Comparison of ENCODE assay signal across 13 cellular contexts in the genomic region with DNA sequence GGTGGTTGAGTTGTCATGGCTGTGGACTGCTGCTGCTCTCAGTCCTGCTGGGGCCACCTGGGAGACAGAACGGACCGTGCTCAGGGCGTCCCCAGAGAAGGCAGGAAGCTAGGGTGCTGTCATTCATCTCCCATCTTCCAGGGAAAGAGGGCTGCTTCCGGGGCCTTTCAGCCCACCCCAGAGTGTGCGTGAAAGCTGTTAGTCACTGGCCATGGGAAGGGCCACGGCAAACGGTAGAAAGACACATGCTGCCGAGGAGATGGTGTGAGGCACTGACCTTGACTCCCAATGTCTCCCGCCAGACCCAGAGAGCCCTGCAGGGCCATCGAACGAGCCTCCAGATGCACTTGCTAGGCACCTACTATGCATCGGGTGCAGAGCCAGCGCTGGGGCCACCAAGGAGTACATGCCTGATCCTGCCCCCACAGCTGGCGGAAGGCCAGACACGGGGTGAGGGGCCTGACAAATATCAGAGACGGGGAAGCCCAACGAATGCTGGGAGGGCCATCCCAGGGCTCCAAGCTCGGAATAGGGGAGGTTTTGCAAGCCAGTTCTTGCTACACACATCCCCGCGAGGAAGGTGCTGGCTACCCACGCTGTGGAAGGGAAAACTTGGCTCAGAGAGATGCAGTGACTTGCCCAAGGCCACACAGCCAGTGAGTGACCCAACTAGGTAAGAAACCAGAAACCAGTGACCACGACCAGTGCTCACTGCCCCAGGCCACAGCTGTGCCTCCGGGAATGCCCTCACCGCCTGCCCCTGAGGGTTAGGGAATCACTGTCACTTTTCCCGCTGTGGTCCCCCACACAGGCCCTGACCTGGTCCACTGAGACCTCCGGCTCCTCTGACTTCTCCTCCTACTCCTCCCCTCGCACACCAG. TPM values are rescaled to one million over a fixed set of nuclear protein-coding genes. Genes with fewer than 3 reads are reported as not detected.
DNase-seq lines count a peak whose midpoint lies in the region; ATAC-seq and TF ChIP-seq lines count a peak whose summit lies in the region.
"Had no signal": no experiment of that assay in that cellular context is flagged by ENCODE, and none has a peak within 500 bp of the region (broad histone marks: within the 10 kb centered on the region; RNA-seq: fewer than 3 reads in every experiment).

No MANE protein-coding gene starts in this region.

- H3K4me3 ChIP-seq in CD8-positive, alpha-beta T cell (ENCODE audit: low read depth, low read length) = no peak overlapping the region
- H3K4me3 ChIP-seq: coronary artery, PC-9 had no signal

- H4K8ac ChIP-seq in H9 (replicated peaks; ENCODE audit: insufficient read length, low read depth, low read length) = no peak overlapping the region

- no peaks in the 10 kb centered on the region for H3K23me2 ChIP-seq in H9 (ENCODE audit: insufficient read length, low read depth, low read length, poor library complexity, severe bottlenecking)

- no peaks in the 10 kb centered on the region for H4K20me1 ChIP-seq in H9 (ENCODE audit: control insufficient read depth, insufficient read depth, insufficient read length)

- WGBS in H9 (ENCODE audit: extremely low coverage, insufficient read length, low lambda C conversion rate) = no CpG with 5 or more reads among the region's 27 CpGs

- H3K36me3 Mint-ChIP-seq in CD8-positive, alpha-beta T cell = peaks cover 86% of the 10 kb centered on the region
- H3K36me3 Mint-ChIP-seq in H9 (ENCODE audit: insufficient read depth in 1 of 3, low read depth in 3 of 3) = no peaks in the 10 kb centered on the region
- peaks cover 45 to 75% of the 10 kb centered on the region in 2 donors for H3K36me3 Mint-ChIP-seq in activated naive CD4-positive, alpha-beta T cell treated with anti-CD3 and anti-CD28 coated beads, Interleukin-2, amount 50 U/mL, for 72 hours
- peaks cover 0 to 82% (median 24%) of the 10 kb centered on the region in 3 donors for H3K36me3 Mint-ChIP-seq in naive thymus-derived CD8-positive, alpha-beta T cell

- H3K4me2 ChIP-seq in H9 (ENCODE audit: insufficient read depth, insufficient read length, low read length) = no peak overlapping the region
- H3K4me2 ChIP-seq: PC-9 had no signal

- peak overlapping the region; percentile 100 for H3K27ac Mint-ChIP-seq in CD8-positive, alpha-beta T cell
- peak overlapping the region in 2 of 3 experiments; percentile 80 to 88; a peak in 3 of 7 replicates for H3K27ac Mint-ChIP-seq in H9
- peak overlapping the region; percentile 78 to 98 for H3K27ac Mint-ChIP-seq in activated naive CD4-positive, alpha-beta T cell treated with anti-CD3 and anti-CD28 coated beads, Interleukin-2, amount 50 U/mL, for 72 hours
- peak overlapping the region; percentile 97 to 100 (median 98) for H3K27ac Mint-ChIP-seq in naive thymus-derived CD8-positive, alpha-beta T cell

- peaks cover 98% of the 10 kb centered on the region for H3K4me1 ChIP-seq in CD8-positive, alpha-beta T cell (ENCODE audit: insufficient read depth, low read length)
- no peaks in the 10 kb centered on the region for H3K4me1 ChIP-seq in H9 (ENCODE audit: insufficient read depth, low read length)

- no peak overlapping the region for H2AK5ac ChIP-seq in H9 (ENCODE audit: insufficient read length, low read length)

- no peak overlapping the region for H2BK5ac ChIP-seq in H9 (ENCODE audit: insufficient read length, low read length)

- no peak overlapping the region for H3K14ac ChIP-seq in H9 (ENCODE audit: insufficient read depth, low read length)

- H3K9me3 Mint-ChIP-seq in CD8-positive, alpha-beta T cell = no peaks in the 10 kb centered on the region
- no peaks in the 10 kb centered on the region; a peak in 1 of 5 replicates for H3K9me3 Mint-ChIP-seq in H9
- H3K9me3 Mint-ChIP-seq in activated naive CD4-positive, alpha-beta T cell treated with anti-CD3 and anti-CD28 coated beads, Interleukin-2, amount 50 U/mL, for 72 hours = no peaks in the 10 kb centered on the region
- no peaks in the 10 kb centered on the region for H3K9me3 Mint-ChIP-seq in naive thymus-derived CD8-positive, alpha-beta T cell

- no peaks in the 10 kb centered on the region for H3K27me3 Mint-ChIP-seq in CD8-positive, alpha-beta T cell (ENCODE audit: low read depth)
- H3K27me3 Mint-ChIP-seq in H9 (ENCODE audit: low read depth) = peaks cover 13% of the 10 kb centered on the region
- no peaks in the 10 kb centered on the region for H3K27me3 Mint-ChIP-seq in naive thymus-derived CD8-positive, alpha-beta T cell

- POLR2A ChIA-PET in CD8-positive, alpha-beta T cell (lab: Charles Lee) = interaction anchor here (0.8 to 7.7 kb wide), 3 partner anchors 8 to 34 kb away, joined by 3 to 194 read pairs (median 5); a partner anchor contains a TSS
- POLR2A ChIA-PET in naive thymus-derived CD8-positive, alpha-beta T cell (lab: Charles Lee) = interaction anchor here (0.6 to 27.3 kb wide), 6 partner anchors 7 to 225 kb away, joined by 3 to 1090 read pairs (median 6); a partner anchor contains a TSS

- H3K4ac ChIP-seq in H9 (ENCODE audit: low read depth, low read length) = no peak overlapping the region

- no peak overlapping the region for H2BK120ac ChIP-seq in H9 (ENCODE audit: low read depth, low read length, poor library complexity, severe bottlenecking)

- no peak overlapping the region for H2BK15ac ChIP-seq in H9 (ENCODE audit: low read depth, low read length)

- no peak overlapping the region for H3K56ac ChIP-seq in H9 (ENCODE audit: insufficient read length, low read depth, low read length)

- H3K9me3 ChIP-seq in CD8-positive, alpha-beta T cell (ENCODE audit: low read length) = no peaks in the 10 kb centered on the region
- H3K9me3 ChIP-seq in H9 (ENCODE audit: control insufficient read depth, low read depth, low read length) = no peaks in the 10 kb centered on the region

- peak overlapping the region; percentile 35 for H3K27ac ChIP-seq in CD8-positive, alpha-beta T cell (ENCODE audit: low read depth, low read length)
- H3K27ac ChIP-seq in H9 (ENCODE audit: insufficient read length, low read depth, low read length) = no peak overlapping the region
- H3K27ac ChIP-seq: coronary artery, PC-9 had no signal

- H3K18ac ChIP-seq in H9 (ENCODE audit: insufficient read length, low read depth, low read length) = no peak overlapping the region

- no peak overlapping the region for H3K9ac ChIP-seq in H9 (ENCODE audit: extremely low read depth, insufficient read length, low read length)

- no peaks in the 10 kb centered on the region for H3K27me3 ChIP-seq in CD8-positive, alpha-beta T cell (ENCODE audit: insufficient read depth, low read length)
- no peaks in the 10 kb centered on the region for H3K27me3 ChIP-seq in H9 (ENCODE audit: insufficient read depth, low read length)

- peaks cover 98% of the 10 kb centered on the region for H3K4me1 Mint-ChIP-seq in CD8-positive, alpha-beta T cell (ENCODE audit: low read depth)
- H3K4me1 Mint-ChIP-seq in H9 = peaks cover 10 to 27% of the 10 kb centered on the region in 2 experiments
- peaks cover 67 to 100% (median 97%) of the 10 kb centered on the region in 4 donors for H3K4me1 Mint-ChIP-seq in naive thymus-derived CD8-positive, alpha-beta T cell

- CTCF ChIA-PET in CD8-positive, alpha-beta T cell (lab: Charles Lee) = interaction anchor here (1.0 to 2.2 kb wide), 5 partner anchors 14 to 107 kb away, joined by 3 to 12 read pairs (median 3); no protein-coding TSS in a partner anchor

- intact Hi-C loops in CD8-positive, alpha-beta T cell (cut with DNase I, micrococcal nuclease) = loop anchor here in 1 of 2 experiments (10.0 kb wide), 1 partner anchor 849 kb away; a partner anchor contains a TSS

- H3K4me3 Mint-ChIP-seq in CD8-positive, alpha-beta T cell = peak overlapping the region; percentile 70
- no peak overlapping the region for H3K4me3 Mint-ChIP-seq in H9
- H3K4me3 Mint-ChIP-seq in naive thymus-derived CD8-positive, alpha-beta T cell = peak overlapping the region; percentile 47 to 93 (median 79)

- peaks cover 39% of the 10 kb centered on the region for H3K36me3 ChIP-seq in CD8-positive, alpha-beta T cell (ENCODE audit: insufficient read depth, low read length)

- TF ChIP-seq CTCF in CD8-positive, alpha-beta T cell (IDR thresholded peaks at IDR 0.05) = no peak
- no peak for TF ChIP-seq CTCF in H9 (conservative IDR thresholded peaks at IDR 0.05)

- no peak for ATAC-seq in CD8-positive, alpha-beta T cell
- ATAC-seq in activated naive CD4-positive, alpha-beta T cell treated with anti-CD3 and anti-CD28 coated beads, Interleukin-2, amount 50 U/mL, for 72 hours = no peak
- ATAC-seq in naive thymus-derived CD8-positive, alpha-beta T cell = no peak
- ATAC-seq in GM21619 (IDR thresholded peaks at IDR 0.05; ENCODE audit: unreplicated experiment) = no peak

- H2BK20ac ChIP-seq in H9 (ENCODE audit: low read depth, low read length, poor library complexity, severe bottlenecking) = no peak overlapping the region

- DNase-seq in CD8-positive, alpha-beta T cell = peak in 2 of 7 experiments; percentile 29 to 51
- DNase-seq in H9 (no peak), NCI-H187 treated with DMSO at 0.1 percent for 48 hours (lab: John Stamatoyannopoulos, UW) (no peak), SKM-1 treated with dmso at 0.1 percent for 144 hours (lab: John Stamatoyannopoulos, UW; ENCODE audit: unreplicated experiment) (no peak)
- peak in 1 of 2 donors; percentile 72 for DNase-seq in activated naive CD4-positive, alpha-beta T cell treated with anti-CD3 and anti-CD28 coated beads, Interleukin-2, amount 50 U/mL, for 72 hours (ENCODE audit: low spot score in 2 of 2)
- DNase-seq in naive thymus-derived CD8-positive, alpha-beta T cell = peak in 1 of 10 donors; percentile 9
- DNase-seq: activated gamma-delta T cell, Calu3, HCEC 1CT, NCI-H2081, PC-9 had no signal

- H2BK12ac ChIP-seq in H9 (ENCODE audit: insufficient read length, low read depth, low read length) = no peak overlapping the region

- no peak overlapping the region for H3K23ac ChIP-seq in H9 (ENCODE audit: insufficient read length, low read depth, low read length)

- no peaks in the 10 kb centered on the region for H3K79me1 ChIP-seq in H9 (ENCODE audit: insufficient read depth, low read depth, low read length, poor library complexity, severe bottlenecking)

- H2AFZ ChIP-seq in H9 (ENCODE audit: low read length) = no peak overlapping the region
- H2AFZ ChIP-seq: PC-9 had no signal

- no peaks in the 10 kb centered on the region for H3K79me2 ChIP-seq in H9 (ENCODE audit: insufficient read depth, low read length)

- H4K5ac ChIP-seq in H9 (ENCODE audit: insufficient read length, low read depth, low read length) = no peak overlapping the region

- no peak overlapping the region for H3T11ph ChIP-seq in H9 (ENCODE audit: low read length)

- no peak overlapping the region for H4K91ac ChIP-seq in H9 (ENCODE audit: insufficient read length, low read depth, low read length)

RNA-seq across cellular contexts. Expression of a gene that starts 10.1 kb away (rescaled TPM):
- total RNA-seq in CD8-positive, alpha-beta T cell = 100 to 1,000 TPM; 152 to 159 TPM
- total RNA-seq in H9 (2021) = 2.5 and 2.8 TPM in 2 replicates
- total RNA-seq in activated naive CD4-positive, alpha-beta T cell treated with anti-CD3 and anti-CD28 coated beads, Interleukin-2, amount 50 U/mL, for 72 hours = 100 to 1,000 TPM; 655 to 769 TPM
- total RNA-seq in naive thymus-derived CD8-positive, alpha-beta T cell = 100 to 1,000 TPM; 295 to 297 TPM
- polyA plus RNA-seq in naive thymus-derived CD8-positive, alpha-beta T cell = 1,000 to 10,000 TPM in 2 of 3 donors, 100 to 1,000 TPM in 1; 740 to 1,115 (median 1,110) TPM

RNA-seq across cellular contexts. Expression of a gene that starts 21.7 kb away (rescaled TPM):
- 1 to 10 TPM; 2.6 to 3.1 TPM for total RNA-seq in CD8-positive, alpha-beta T cell
- 0.68 and 0.72 TPM in 2 replicates for total RNA-seq in H9 (2021)
- 10 to 100 TPM in 1 of 2 donors, 1 to 10 TPM in 1; 5.2 to 28.1 TPM for total RNA-seq in activated naive CD4-positive, alpha-beta T cell treated with anti-CD3 and anti-CD28 coated beads, Interleukin-2, amount 50 U/mL, for 72 hours
- total RNA-seq in naive thymus-derived CD8-positive, alpha-beta T cell = 10 to 100 TPM; 13.5 to 13.7 TPM
- 1 to 10 TPM; 2.9 to 7.3 (median 4.2) TPM for polyA plus RNA-seq in naive thymus-derived CD8-positive, alpha-beta T cell
- total RNA-seq: Calu3, PC-9 had no signal

RNA-seq across cellular contexts. Expression of a gene that starts 45.9 kb away (rescaled TPM):
- 10 to 100 TPM; 12.0 to 12.9 TPM for total RNA-seq in CD8-positive, alpha-beta T cell
- total RNA-seq in H9 (2021) = 3.8 and 5.0 TPM in 2 replicates
- total RNA-seq in activated naive CD4-positive, alpha-beta T cell treated with anti-CD3 and anti-CD28 coated beads, Interleukin-2, amount 50 U/mL, for 72 hours = 10 to 100 TPM; 13.8 to 14.5 TPM
- total RNA-seq in naive thymus-derived CD8-positive, alpha-beta T cell = 10 to 100 TPM; 24.6 to 25.7 TPM
- polyA plus RNA-seq in naive thymus-derived CD8-positive, alpha-beta T cell = 1 to 10 TPM in 2 of 3 donors, under 1 TPM in 1; 0.68 to 4.0 (median 1.7) TPM

RNA-seq across cellular contexts. Expression of a gene that starts 48.3 kb away (rescaled TPM):
- total RNA-seq in CD8-positive, alpha-beta T cell = 100 to 1,000 TPM; 129 to 143 TPM
- not detected in 2 replicates for total RNA-seq in H9 (2021)
- total RNA-seq in activated naive CD4-positive, alpha-beta T cell treated with anti-CD3 and anti-CD28 coated beads, Interleukin-2, amount 50 U/mL, for 72 hours = 10 to 100 TPM; 60.7 to 69.7 TPM
- total RNA-seq in naive thymus-derived CD8-positive, alpha-beta T cell = 100 to 1,000 TPM; 177 to 193 TPM
- 10 to 100 TPM; 48.9 to 60.8 (median 54.6) TPM for polyA plus RNA-seq in naive thymus-derived CD8-positive, alpha-beta T cell
- total RNA-seq: PC-9 had no signal

Comparison
In these comparisons a context has a peak if more than half of its experiments do, and no peak if none do; other contexts are left out.
1. H3K4me3 Mint-ChIP-seq: peak in CD8-positive, alpha-beta T cell (single experiment) and naive thymus-derived CD8-positive, alpha-beta T cell (10 of 10); none in H9 (0 of 2).
2. RNA of a gene that starts 10.1 kb away (total RNA-seq): 655 to 769 TPM in activated naive CD4-positive, alpha-beta T cell treated with anti-CD3 and anti-CD28 coated beads, Interleukin-2, amount 50 U/mL, for 72 hours, 295 to 297 TPM in naive thymus-derived CD8-positive, alpha-beta T cell and 152 to 159 TPM in CD8-positive, alpha-beta T cell; 2.5 to 2.8 TPM in H9; every median in the first group is over 10 times any median in the second.
3. Peak in every context shown above with its lines, with median percentiles within 50 percentile points of each other: H3K27ac Mint-ChIP-seq.